Comparison of ENCODE assay signal across 18 cellular contexts in the genomic region with DNA sequence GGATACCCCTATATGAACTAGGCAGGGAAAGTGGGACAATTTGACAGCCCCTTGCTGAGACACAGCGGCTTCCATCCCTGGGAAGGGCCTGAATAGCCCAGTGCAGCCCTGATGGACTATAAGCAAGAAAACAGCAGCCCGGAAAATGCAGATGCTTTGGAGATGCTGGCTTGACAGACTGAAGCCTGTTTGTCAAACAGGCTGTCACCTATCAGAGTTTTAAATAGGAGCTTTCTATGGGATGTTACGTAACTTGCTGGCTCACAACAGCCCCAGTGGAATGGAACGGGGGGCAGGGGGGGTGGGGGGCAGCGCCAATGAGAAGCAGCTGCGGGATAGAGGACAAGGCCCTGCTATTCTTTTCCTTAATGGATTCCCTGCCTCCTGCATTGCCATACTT.
"Had no signal": no experiment of that assay in that cellular context is flagged by ENCODE, and none has a peak within 500 bp of the region (broad histone marks: within the 10 kb centered on the region; RNA-seq: fewer than 3 reads in every experiment).

No MANE protein-coding gene starts in this region.

- ATAC-seq: activated T-cell treated with anti-CD3 and anti-CD28 coated beads, Interleukin-2, amount 50 U/mL, for 72 hours; left cardiac atrium; natural killer cell; right cardiac atrium; stimulated activated naive CD8-positive, alpha-beta T cell treated with anti-CD3 and anti-CD28 coated beads, Interleukin-15, Interleukin-2, amounts not matched to agents 100 U/mL and 50 U/mL, for 24 hours had no signal

- H3K27ac ChIP-seq: epithelial cell of prostate, prostate gland, suprapubic skin, WERI-Rb-1 had no signal

- H3K4me3 Mint-ChIP-seq: activated naive CD4-positive, alpha-beta T cell treated with anti-CD3 and anti-CD28 coated beads, Interleukin-2, amount 50 U/mL, for 24 hours; activated T-cell treated with anti-CD3 and anti-CD28 coated beads, Interleukin-2, amount 50 U/mL, for 72 hours; immature natural killer cell; natural killer cell; type B pancreatic cell had no signal

- H3K27me3 Mint-ChIP-seq: activated naive CD4-positive, alpha-beta T cell treated with anti-CD3 and anti-CD28 coated beads, Interleukin-2, amount 50 U/mL, for 24 hours; type B pancreatic cell had no signal

- DNase-seq: activated CD4-positive, alpha-beta T cell treated with anti-CD3 and anti-CD28 coated beads for 1 hour; activated CD8-positive, alpha-beta memory T cell treated with anti-CD3 and anti-CD28 coated beads for 24 hours; activated CD8-positive, alpha-beta memory T cell treated with anti-CD3 and anti-CD28 coated beads, Interleukin-2, amount 50 U/mL, for 48 hours; activated gamma-delta T cell; activated T-cell treated with anti-CD3 and anti-CD28 coated beads, Interleukin-2, amount 50 U/mL, for 72 hours; foreskin fibroblast; immature natural killer cell; left cardiac atrium; mesendoderm; natural killer cell; right cardiac atrium; stimulated activated naive CD8-positive, alpha-beta T cell treated with anti-CD3 and anti-CD28 coated beads, Interleukin-15, Interleukin-2, amounts not matched to agents 100 U/mL and 50 U/mL, for 24 hours; WERI-Rb-1 had no signal

- H3K4me1 Mint-ChIP-seq: activated naive CD4-positive, alpha-beta T cell treated with anti-CD3 and anti-CD28 coated beads, Interleukin-2, amount 50 U/mL, for 24 hours; immature natural killer cell; natural killer cell had no signal

- H3K9me3 Mint-ChIP-seq: activated naive CD4-positive, alpha-beta T cell treated with anti-CD3 and anti-CD28 coated beads, Interleukin-2, amount 50 U/mL, for 24 hours; activated T-cell treated with anti-CD3 and anti-CD28 coated beads, Interleukin-2, amount 50 U/mL, for 72 hours had no signal

- H3K36me3 Mint-ChIP-seq: activated naive CD4-positive, alpha-beta T cell treated with anti-CD3 and anti-CD28 coated beads, Interleukin-2, amount 50 U/mL, for 24 hours; immature natural killer cell; natural killer cell; type B pancreatic cell had no signal
